Comparison of ENCODE assay signal across 3 cellular contexts in the genomic region with DNA sequence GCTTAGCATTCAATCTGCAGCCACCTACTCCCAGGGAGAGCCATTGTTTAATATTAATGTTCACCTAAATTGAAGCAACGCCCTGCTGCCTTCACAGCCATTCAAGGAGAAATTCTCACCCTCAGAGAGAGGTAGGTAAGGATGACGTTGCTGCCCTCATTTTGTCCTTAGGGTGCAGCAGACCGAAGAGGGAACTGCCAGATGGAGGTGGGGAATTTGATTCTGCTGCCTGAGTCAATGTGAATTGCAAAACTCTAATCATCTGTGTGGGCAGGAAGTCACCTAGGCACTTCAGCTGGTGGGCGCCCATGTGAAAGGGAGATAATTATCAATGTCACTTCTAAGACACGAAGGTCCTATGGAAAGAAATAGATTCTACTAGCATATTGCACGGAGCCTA.
TF ChIP-seq lines count a peak whose summit lies in the region.

No MANE protein-coding gene starts in this region.

TF ChIP-seq in GM23338, 12 proteins besides CTCF, POLR2A, EP300 and RAD21 (continues in another document):
- TF ChIP-seq, protein P1, sequence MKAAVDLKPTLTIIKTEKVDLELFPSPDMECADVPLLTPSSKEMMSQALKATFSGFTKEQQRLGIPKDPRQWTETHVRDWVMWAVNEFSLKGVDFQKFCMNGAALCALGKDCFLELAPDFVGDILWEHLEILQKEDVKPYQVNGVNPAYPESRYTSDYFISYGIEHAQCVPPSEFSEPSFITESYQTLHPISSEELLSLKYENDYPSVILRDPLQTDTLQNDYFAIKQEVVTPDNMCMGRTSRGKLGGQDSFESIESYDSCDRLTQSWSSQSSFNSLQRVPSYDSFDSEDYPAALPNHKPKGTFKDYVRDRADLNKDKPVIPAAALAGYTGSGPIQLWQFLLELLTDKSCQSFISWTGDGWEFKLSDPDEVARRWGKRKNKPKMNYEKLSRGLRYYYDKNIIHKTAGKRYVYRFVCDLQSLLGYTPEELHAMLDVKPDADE (IDR thresholded peaks at IDR 0.05), result no peak
- TF ChIP-seq ZNF114 (CRISPR knock-in tag; IDR thresholded peaks at IDR 0.05), result no peak
- TF ChIP-seq, protein P2, sequence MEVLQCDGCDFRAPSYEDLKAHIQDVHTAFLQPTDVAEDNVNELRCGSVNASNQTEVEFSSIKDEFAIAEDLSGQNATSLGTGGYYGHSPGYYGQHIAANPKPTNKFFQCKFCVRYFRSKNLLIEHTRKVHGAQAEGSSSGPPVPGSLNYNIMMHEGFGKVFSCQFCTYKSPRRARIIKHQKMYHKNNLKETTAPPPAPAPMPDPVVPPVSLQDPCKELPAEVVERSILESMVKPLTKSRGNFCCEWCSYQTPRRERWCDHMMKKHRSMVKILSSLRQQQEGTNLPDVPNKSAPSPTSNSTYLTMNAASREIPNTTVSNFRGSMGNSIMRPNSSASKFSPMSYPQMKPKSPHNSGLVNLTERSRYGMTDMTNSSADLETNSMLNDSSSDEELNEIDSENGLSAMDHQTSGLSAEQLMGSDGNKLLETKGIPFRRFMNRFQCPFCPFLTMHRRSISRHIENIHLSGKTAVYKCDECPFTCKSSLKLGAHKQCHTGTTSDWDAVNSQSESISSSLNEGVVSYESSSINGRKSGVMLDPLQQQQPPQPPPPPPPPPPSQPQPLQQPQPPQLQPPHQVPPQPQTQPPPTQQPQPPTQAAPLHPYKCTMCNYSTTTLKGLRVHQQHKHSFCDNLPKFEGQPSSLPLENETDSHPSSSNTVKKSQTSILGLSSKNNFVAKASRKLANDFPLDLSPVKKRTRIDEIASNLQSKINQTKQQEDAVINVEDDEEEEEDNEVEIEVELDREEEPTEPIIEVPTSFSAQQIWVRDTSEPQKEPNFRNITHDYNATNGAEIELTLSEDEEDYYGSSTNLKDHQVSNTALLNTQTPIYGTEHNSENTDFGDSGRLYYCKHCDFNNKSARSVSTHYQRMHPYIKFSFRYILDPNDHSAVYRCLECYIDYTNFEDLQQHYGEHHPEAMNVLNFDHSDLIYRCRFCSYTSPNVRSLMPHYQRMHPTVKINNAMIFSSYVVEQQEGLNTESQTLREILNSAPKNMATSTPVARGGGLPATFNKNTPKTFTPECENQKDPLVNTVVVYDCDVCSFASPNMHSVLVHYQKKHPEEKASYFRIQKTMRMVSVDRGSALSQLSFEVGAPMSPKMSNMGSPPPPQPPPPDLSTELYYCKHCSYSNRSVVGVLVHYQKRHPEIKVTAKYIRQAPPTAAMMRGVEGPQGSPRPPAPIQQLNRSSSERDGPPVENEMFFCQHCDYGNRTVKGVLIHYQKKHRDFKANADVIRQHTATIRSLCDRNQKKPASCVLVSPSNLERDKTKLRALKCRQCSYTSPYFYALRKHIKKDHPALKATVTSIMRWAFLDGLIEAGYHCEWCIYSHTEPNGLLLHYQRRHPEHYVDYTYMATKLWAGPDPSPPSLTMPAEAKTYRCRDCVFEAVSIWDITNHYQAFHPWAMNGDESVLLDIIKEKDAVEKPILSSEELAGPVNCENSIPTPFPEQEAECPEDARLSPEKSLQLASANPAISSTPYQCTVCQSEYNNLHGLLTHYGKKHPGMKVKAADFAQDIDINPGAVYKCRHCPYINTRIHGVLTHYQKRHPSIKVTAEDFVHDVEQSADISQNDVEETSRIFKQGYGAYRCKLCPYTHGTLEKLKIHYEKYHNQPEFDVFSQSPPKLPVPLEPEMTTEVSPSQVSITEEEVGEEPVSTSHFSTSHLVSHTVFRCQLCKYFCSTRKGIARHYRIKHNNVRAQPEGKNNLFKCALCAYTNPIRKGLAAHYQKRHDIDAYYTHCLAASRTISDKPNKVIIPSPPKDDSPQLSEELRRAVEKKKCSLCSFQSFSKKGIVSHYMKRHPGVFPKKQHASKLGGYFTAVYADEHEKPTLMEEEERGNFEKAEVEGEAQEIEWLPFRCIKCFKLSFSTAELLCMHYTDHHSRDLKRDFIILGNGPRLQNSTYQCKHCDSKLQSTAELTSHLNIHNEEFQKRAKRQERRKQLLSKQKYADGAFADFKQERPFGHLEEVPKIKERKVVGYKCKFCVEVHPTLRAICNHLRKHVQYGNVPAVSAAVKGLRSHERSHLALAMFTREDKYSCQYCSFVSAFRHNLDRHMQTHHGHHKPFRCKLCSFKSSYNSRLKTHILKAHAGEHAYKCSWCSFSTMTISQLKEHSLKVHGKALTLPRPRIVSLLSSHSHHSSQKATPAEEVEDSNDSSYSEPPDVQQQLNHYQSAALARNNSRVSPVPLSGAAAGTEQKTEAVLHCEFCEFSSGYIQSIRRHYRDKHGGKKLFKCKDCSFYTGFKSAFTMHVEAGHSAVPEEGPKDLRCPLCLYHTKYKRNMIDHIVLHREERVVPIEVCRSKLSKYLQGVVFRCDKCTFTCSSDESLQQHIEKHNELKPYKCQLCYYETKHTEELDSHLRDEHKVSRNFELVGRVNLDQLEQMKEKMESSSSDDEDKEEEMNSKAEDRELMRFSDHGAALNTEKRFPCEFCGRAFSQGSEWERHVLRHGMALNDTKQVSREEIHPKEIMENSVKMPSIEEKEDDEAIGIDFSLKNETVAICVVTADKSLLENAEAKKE (CRISPR knock-in tag; IDR thresholded peaks at IDR 0.05), result no peak

TF ChIP-seq in H1, 55 proteins besides CTCF, POLR2A, EP300 and RAD21:
- TF ChIP-seq YY1 (IDR thresholded peaks at IDR 0.05; ENCODE audit: low read depth, low read length) (0 out of 2 replicates have a peak, but pooled peaks have one; percentile 22), GABPA (IDR thresholded peaks at IDR 0.05; ENCODE audit: borderline replicate concordance, insufficient read depth, low read length) (no peak), ASH2L (IDR thresholded peaks at IDR 0.05; ENCODE audit: low read length) (no peak)
TF ChIP-seq in H1: peak in this region for 1.

TF ChIP-seq in neural cell, 6 proteins besides CTCF, POLR2A, EP300 and RAD21:
- TF ChIP-seq, protein P3, sequence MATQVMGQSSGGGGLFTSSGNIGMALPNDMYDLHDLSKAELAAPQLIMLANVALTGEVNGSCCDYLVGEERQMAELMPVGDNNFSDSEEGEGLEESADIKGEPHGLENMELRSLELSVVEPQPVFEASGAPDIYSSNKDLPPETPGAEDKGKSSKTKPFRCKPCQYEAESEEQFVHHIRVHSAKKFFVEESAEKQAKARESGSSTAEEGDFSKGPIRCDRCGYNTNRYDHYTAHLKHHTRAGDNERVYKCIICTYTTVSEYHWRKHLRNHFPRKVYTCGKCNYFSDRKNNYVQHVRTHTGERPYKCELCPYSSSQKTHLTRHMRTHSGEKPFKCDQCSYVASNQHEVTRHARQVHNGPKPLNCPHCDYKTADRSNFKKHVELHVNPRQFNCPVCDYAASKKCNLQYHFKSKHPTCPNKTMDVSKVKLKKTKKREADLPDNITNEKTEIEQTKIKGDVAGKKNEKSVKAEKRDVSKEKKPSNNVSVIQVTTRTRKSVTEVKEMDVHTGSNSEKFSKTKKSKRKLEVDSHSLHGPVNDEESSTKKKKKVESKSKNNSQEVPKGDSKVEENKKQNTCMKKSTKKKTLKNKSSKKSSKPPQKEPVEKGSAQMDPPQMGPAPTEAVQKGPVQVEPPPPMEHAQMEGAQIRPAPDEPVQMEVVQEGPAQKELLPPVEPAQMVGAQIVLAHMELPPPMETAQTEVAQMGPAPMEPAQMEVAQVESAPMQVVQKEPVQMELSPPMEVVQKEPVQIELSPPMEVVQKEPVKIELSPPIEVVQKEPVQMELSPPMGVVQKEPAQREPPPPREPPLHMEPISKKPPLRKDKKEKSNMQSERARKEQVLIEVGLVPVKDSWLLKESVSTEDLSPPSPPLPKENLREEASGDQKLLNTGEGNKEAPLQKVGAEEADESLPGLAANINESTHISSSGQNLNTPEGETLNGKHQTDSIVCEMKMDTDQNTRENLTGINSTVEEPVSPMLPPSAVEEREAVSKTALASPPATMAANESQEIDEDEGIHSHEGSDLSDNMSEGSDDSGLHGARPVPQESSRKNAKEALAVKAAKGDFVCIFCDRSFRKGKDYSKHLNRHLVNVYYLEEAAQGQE (IDR thresholded peaks at IDR 0.05; ENCODE audit: borderline replicate concordance), result peak; percentile 23
- TF ChIP-seq MXI1 (conservative IDR thresholded peaks at IDR 0.05; ENCODE audit: poor library complexity, severe bottlenecking), result no peak
